1 cellular context compared by ENCODE assay signal in the genomic region with DNA sequence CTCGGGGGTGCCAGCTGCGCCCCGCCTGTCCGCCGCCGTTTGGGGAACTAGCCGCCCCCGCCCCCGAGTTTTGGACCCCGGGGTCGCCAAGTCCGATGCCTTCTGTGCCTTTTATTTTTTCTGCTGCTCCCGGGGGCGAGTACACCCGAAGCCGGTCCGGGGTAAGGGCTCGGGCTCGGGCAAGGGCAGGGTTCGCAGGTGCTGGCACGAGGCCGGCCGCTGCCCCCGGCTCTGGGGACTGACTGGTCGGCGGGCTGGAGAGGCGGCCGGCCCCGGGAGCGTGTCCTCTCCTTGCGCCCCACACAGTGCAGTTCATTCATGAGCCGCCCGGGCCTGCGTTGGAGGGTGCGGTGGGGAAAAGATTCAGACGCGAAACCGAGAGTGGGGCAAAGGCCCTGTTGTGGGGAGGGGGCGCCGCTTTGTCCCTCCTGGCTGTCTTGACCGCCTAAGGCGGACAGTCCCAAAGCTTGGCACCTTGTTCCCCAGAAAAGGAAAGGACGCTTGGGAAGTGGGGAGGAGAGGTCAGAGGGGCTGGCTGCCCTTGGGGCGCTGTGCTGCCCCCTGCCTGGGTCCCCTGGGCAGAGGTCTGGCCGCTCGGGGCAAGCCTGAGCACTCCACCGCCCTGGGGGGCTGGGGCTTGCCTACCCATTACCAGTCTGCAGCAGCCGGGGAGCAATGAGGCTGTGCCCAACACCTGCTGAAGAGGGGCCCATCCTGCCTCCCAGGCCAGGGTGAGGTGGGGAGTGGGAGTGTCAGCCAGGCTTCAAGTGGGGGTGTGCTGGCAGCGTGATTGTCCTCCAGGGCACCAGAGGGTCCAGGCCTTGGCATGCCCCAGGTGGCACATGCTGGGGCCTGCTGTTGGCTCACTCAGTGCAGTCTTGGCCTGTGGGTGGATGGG.
TF ChIP-seq lines count a peak whose summit lies in the region.

No MANE protein-coding gene starts in this region.

TF ChIP-seq in liver, 16 proteins besides CTCF, POLR2A, EP300 and RAD21 (continued from another document):
- TF ChIP-seq EGR1 (IDR thresholded peaks at IDR 0.05; ENCODE audit: low read depth in 2 of 2) (no peak), HNF4A (conservative IDR thresholded peaks at IDR 0.05) (no peak), FOXA1 (IDR thresholded peaks at IDR 0.05) (no peak), TAF1 (conservative IDR thresholded peaks at IDR 0.05) (no peak), SP1 (IDR thresholded peaks at IDR 0.05) (no peak), FOXA2 (IDR thresholded peaks at IDR 0.05) (no peak)
- TF ChIP-seq, protein P1, sequence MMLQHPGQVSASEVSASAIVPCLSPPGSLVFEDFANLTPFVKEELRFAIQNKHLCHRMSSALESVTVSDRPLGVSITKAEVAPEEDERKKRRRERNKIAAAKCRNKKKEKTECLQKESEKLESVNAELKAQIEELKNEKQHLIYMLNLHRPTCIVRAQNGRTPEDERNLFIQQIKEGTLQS (IDR thresholded peaks at IDR 0.05): no peak
- TF ChIP-seq, protein P2, sequence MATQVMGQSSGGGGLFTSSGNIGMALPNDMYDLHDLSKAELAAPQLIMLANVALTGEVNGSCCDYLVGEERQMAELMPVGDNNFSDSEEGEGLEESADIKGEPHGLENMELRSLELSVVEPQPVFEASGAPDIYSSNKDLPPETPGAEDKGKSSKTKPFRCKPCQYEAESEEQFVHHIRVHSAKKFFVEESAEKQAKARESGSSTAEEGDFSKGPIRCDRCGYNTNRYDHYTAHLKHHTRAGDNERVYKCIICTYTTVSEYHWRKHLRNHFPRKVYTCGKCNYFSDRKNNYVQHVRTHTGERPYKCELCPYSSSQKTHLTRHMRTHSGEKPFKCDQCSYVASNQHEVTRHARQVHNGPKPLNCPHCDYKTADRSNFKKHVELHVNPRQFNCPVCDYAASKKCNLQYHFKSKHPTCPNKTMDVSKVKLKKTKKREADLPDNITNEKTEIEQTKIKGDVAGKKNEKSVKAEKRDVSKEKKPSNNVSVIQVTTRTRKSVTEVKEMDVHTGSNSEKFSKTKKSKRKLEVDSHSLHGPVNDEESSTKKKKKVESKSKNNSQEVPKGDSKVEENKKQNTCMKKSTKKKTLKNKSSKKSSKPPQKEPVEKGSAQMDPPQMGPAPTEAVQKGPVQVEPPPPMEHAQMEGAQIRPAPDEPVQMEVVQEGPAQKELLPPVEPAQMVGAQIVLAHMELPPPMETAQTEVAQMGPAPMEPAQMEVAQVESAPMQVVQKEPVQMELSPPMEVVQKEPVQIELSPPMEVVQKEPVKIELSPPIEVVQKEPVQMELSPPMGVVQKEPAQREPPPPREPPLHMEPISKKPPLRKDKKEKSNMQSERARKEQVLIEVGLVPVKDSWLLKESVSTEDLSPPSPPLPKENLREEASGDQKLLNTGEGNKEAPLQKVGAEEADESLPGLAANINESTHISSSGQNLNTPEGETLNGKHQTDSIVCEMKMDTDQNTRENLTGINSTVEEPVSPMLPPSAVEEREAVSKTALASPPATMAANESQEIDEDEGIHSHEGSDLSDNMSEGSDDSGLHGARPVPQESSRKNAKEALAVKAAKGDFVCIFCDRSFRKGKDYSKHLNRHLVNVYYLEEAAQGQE (IDR thresholded peaks at IDR 0.05): no peak
